In the genomic region with DNA sequence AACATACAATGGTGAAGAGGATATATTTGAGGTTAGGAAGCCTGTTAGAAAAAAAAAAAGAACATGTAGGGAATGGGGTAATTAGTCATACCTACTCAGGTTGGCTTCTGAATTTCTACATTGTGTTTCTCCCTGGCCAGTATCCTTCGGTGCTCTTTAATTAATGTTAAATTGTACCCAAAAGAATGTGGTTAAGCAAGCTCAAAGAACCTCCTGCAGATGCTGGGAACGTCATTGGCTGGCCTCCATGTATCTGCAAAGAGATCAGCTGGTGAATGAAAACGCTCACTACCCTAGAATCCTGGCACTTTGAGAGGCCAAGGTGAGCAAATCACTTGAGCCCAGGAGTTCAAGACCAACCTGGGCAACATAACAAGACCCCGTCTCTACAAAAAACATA, we compare ENCODE assay signal across 18 cellular contexts.
"Had no signal": no experiment of that assay in that cellular context is flagged by ENCODE, and none has a peak within 500 bp of the region (broad histone marks: within the 10 kb centered on the region; RNA-seq: fewer than 3 reads in every experiment).

No MANE protein-coding gene starts in this region.

- H3K27ac Mint-ChIP-seq: activated naive CD4-positive, alpha-beta T cell treated with anti-CD3 and anti-CD28 coated beads, Interleukin-2, amount 50 U/mL, for 24 hours; effector memory CD8-positive, alpha-beta T cell; memory B cell; natural killer cell; stimulated activated naive B cell treated with anti-CD40 and anti-IgM and Interleukin-4, amounts not matched to agents 10 μg/mL and 1 μg/mL and 100 μg/mL, for 72 hours had no signal

- H3K4me3 Mint-ChIP-seq: activated naive CD4-positive, alpha-beta T cell treated with anti-CD3 and anti-CD28 coated beads, Interleukin-2, amount 50 U/mL, for 24 hours; effector memory CD8-positive, alpha-beta T cell; memory B cell; natural killer cell; stimulated activated naive B cell treated with anti-CD40 and anti-IgM and Interleukin-4, amounts not matched to agents 10 μg/mL and 1 μg/mL and 100 μg/mL, for 72 hours had no signal

- H3K27me3 ChIP-seq: adrenal gland, neutrophil had no signal

- FAIRE-seq: frontal cortex had no signal

- H3K4me1 Mint-ChIP-seq: activated naive CD4-positive, alpha-beta T cell treated with anti-CD3 and anti-CD28 coated beads, Interleukin-2, amount 50 U/mL, for 24 hours; memory B cell; natural killer cell; stimulated activated naive B cell treated with anti-CD40 and anti-IgM and Interleukin-4, amounts not matched to agents 10 μg/mL and 1 μg/mL and 100 μg/mL, for 72 hours had no signal

- H3K4me3 ChIP-seq: adrenal gland, thoracic aorta had no signal

- H3K36me3 ChIP-seq: adrenal gland, neutrophil, thoracic aorta had no signal

- H3K27ac ChIP-seq: adrenal gland, neutrophil, thoracic aorta had no signal

- H3K27me3 Mint-ChIP-seq: activated naive CD4-positive, alpha-beta T cell treated with anti-CD3 and anti-CD28 coated beads, Interleukin-2, amount 50 U/mL, for 24 hours; effector memory CD8-positive, alpha-beta T cell; memory B cell; stimulated activated naive B cell treated with anti-CD40 and anti-IgM and Interleukin-4, amounts not matched to agents 10 μg/mL and 1 μg/mL and 100 μg/mL, for 72 hours had no signal

- ATAC-seq: effector memory CD8-positive, alpha-beta T cell; left ventricle myocardium superior; natural killer cell; stimulated activated naive B cell treated with anti-CD40 and anti-IgM and Interleukin-4, amounts not matched to agents 10 μg/mL and 1 μg/mL and 100 μg/mL, for 72 hours had no signal

- H3K4me1 ChIP-seq: adrenal gland had no signal

- DNase-seq: activated CD4-positive, CD25-positive, alpha-beta regulatory T cell treated with anti-CD3 and anti-CD28 coated beads, Interleukin-2, amount 50 U/mL, for 72 hours; activated CD8-positive, alpha-beta memory T cell treated with anti-CD3 and anti-CD28 coated beads for 24 hours; activated CD8-positive, alpha-beta memory T cell treated with anti-CD3 and anti-CD28 coated beads, Interleukin-2, amount 50 U/mL, for 48 hours; activated effector memory CD4-positive, alpha-beta T cell treated with anti-CD3 and anti-CD28 coated beads, Interleukin-2, amount 50 U/mL, for 16 hours; activated T-cell treated with anti-CD3 and anti-CD28 coated beads, Interleukin-2, amount 50 U/mL, for 48 hours; adrenal gland; dermis blood vessel endothelial cell; effector memory CD8-positive, alpha-beta T cell; left ventricle myocardium superior; natural killer cell; retina; stimulated activated naive B cell treated with anti-CD40 and anti-IgM and Interleukin-4, amounts not matched to agents 10 μg/mL and 1 μg/mL and 100 μg/mL, for 72 hours; T-helper 1 cell had no signal

- H3K36me3 Mint-ChIP-seq: activated naive CD4-positive, alpha-beta T cell treated with anti-CD3 and anti-CD28 coated beads, Interleukin-2, amount 50 U/mL, for 24 hours had no signal

- H3K9me3 ChIP-seq: adrenal gland, neutrophil, thoracic aorta had no signal
